1 cellular context compared by ENCODE assay signal in the genomic region with DNA sequence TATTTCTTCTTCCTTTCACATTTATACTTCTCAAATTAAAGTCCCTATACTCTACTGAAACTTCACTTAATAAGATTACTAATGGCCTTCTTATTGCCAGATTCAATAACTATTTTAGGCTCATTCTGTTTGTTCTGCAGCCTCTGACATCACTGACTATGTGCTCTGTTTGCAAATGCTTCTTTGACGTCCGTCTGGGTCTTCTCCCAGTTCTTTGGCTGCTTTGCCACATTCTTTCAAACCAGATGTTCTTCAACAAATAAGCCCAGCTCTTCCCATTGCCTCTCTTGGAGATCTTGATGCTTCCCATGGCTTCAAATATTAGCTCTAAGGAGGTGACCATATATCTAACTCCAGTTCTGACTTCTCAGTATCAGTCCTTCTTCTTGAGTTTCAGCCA.
TF ChIP-seq lines count a peak whose summit lies in the region.

No MANE protein-coding gene starts in this region.

TF ChIP-seq in A549, 52 proteins besides CTCF, POLR2A, EP300 and RAD21:
- TF ChIP-seq CEBPB (IDR thresholded peaks at IDR 0.05): no peak
- TF ChIP-seq JUN (IDR thresholded peaks at IDR 0.05): no peak
- TF ChIP-seq, protein P1, sequence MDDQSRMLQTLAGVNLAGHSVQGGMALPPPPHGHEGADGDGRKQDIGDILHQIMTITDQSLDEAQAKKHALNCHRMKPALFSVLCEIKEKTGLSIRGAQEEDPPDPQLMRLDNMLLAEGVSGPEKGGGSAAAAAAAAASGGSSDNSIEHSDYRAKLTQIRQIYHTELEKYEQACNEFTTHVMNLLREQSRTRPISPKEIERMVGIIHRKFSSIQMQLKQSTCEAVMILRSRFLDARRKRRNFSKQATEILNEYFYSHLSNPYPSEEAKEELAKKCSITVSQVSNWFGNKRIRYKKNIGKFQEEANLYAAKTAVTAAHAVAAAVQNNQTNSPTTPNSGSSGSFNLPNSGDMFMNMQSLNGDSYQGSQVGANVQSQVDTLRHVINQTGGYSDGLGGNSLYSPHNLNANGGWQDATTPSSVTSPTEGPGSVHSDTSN (IDR thresholded peaks at IDR 0.05): no peak
- TF ChIP-seq EHF (CRISPR knock-in tag; IDR thresholded peaks at IDR 0.05): no peak
- TF ChIP-seq, protein P2, sequence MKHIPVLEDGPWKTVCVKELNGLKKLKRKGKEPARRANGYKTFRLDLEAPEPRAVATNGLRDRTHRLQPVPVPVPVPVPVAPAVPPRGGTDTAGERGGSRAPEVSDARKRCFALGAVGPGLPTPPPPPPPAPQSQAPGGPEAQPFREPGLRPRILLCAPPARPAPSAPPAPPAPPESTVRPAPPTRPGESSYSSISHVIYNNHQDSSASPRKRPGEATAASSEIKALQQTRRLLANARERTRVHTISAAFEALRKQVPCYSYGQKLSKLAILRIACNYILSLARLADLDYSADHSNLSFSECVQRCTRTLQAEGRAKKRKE (CRISPR knock-in tag; IDR thresholded peaks at IDR 0.05; ENCODE audit: low read depth): no peak
- TF ChIP-seq RARB (CRISPR knock-in tag; IDR thresholded peaks at IDR 0.05): no peak
TF ChIP-seq in A549: peak in this region for 0.
